ENCODE assay signal across 2 cellular contexts in genomic region chr16:16207935-16208334, GRCh38. TPM values are rescaled to one million over a fixed set of nuclear protein-coding genes. Genes with fewer than 3 reads are reported as not detected.
"Had no signal": no experiment of that assay in that cellular context is flagged by ENCODE, and none has a peak within 500 bp of the region (broad histone marks: within the 10 kb centered on the region; RNA-seq: fewer than 3 reads in every experiment).

No MANE protein-coding gene starts in this region.

RNA-seq across cellular contexts. Expression of gene ABCC6, which starts 15.4 kb away (rescaled TPM):
- total RNA-seq: activated CD8-positive, alpha-beta memory T cell treated with anti-CD3 and anti-CD28 coated beads for 36 hours; activated naive CD4-positive, alpha-beta T cell treated with anti-CD3 and anti-CD28 coated beads for 36 hours had no signal
